17 cellular contexts compared by ENCODE assay signal in the genomic region with DNA sequence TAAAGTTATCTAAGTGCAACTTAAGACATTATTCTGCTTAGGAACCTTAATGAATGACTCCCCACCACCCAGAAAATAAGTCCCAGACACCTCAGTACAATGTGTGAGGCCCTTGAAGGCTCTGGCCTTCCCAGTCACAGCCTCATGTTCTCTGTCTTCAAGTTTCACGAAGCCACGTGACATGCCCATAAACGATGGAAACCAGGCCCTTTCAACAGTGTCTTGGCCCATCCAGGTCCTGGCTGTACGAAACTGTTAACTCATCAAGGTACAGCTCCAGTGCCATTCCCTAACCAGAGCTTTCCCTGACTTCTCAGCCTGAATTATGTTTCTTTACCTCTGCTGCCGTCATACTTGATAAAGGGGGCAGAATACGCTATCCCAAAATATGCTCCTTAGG.
A peak's percentile ranks its signal among the peaks of the same experiment; 100 is the strongest.
DNase-seq lines count a peak whose midpoint lies in the region; ATAC-seq lines count a peak whose summit lies in the region.
"Had no signal": no experiment of that assay in that cellular context is flagged by ENCODE, and none has a peak within 500 bp of the region (broad histone marks: within the 10 kb centered on the region; RNA-seq: fewer than 3 reads in every experiment).

No MANE protein-coding gene starts in this region.

- H3K4me1 Mint-ChIP-seq in activated T-cell treated with anti-CD3 and anti-CD28 coated beads, Interleukin-2, amount 50 U/mL, for 72 hours (ENCODE audit: low read depth) = no peaks in the 10 kb centered on the region
- H3K4me1 Mint-ChIP-seq in T-helper 17 cell = peaks cover 3% of the 10 kb centered on the region
- no peaks in the 10 kb centered on the region for H3K4me1 Mint-ChIP-seq in memory B cell
- H3K4me1 Mint-ChIP-seq in stimulated activated effector memory CD8-positive, alpha-beta T cell treated with anti-CD3 and anti-CD28 coated beads, Interleukin-12 subunit alpha, Interleukin-12 subunit beta, amount 100 ng/mL, for 72 hours = no peaks in the 10 kb centered on the region
- H3K4me1 Mint-ChIP-seq: B cell; CD8-positive, alpha-beta memory T cell had no signal

- H3K9me3 Mint-ChIP-seq in activated T-cell treated with anti-CD3 and anti-CD28 coated beads, Interleukin-2, amount 50 U/mL, for 72 hours = no peaks in the 10 kb centered on the region
- H3K9me3 Mint-ChIP-seq in memory B cell = no peaks in the 10 kb centered on the region
- no peaks in the 10 kb centered on the region for H3K9me3 Mint-ChIP-seq in stimulated activated effector memory CD8-positive, alpha-beta T cell treated with anti-CD3 and anti-CD28 coated beads, Interleukin-12 subunit alpha, Interleukin-12 subunit beta, amount 100 ng/mL, for 72 hours
- H3K9me3 Mint-ChIP-seq: CD8-positive, alpha-beta memory T cell; HFFc6 had no signal

- ATAC-seq in activated T-cell treated with anti-CD3 and anti-CD28 coated beads, Interleukin-2, amount 50 U/mL, for 72 hours (replicated peaks in 1 of 2) = no peak
- no peak for ATAC-seq in T-helper 17 cell
- no peak for ATAC-seq in memory B cell (ENCODE audit: low read depth)
- no peak for ATAC-seq in stimulated activated effector memory CD8-positive, alpha-beta T cell treated with anti-CD3 and anti-CD28 coated beads, Interleukin-12 subunit alpha, Interleukin-12 subunit beta, amount 100 ng/mL, for 72 hours
- ATAC-seq: HCT116 had no signal

- H3K27me3 Mint-ChIP-seq in activated T-cell treated with anti-CD3 and anti-CD28 coated beads, Interleukin-2, amount 50 U/mL, for 72 hours (ENCODE audit: low read depth) = no peaks in the 10 kb centered on the region
- H3K27me3 Mint-ChIP-seq in T-helper 17 cell = no peaks in the 10 kb centered on the region
- no peaks in the 10 kb centered on the region for H3K27me3 Mint-ChIP-seq in memory B cell
- H3K27me3 Mint-ChIP-seq: B cell; CD8-positive, alpha-beta memory T cell had no signal

- no peak overlapping the region for H3K4me3 Mint-ChIP-seq in activated T-cell treated with anti-CD3 and anti-CD28 coated beads, Interleukin-2, amount 50 U/mL, for 72 hours
- H3K4me3 Mint-ChIP-seq in T-helper 17 cell (no peak overlapping the region), memory B cell (no peak overlapping the region)
- no peak overlapping the region for H3K4me3 Mint-ChIP-seq in stimulated activated effector memory CD8-positive, alpha-beta T cell treated with anti-CD3 and anti-CD28 coated beads, Interleukin-12 subunit alpha, Interleukin-12 subunit beta, amount 100 ng/mL, for 72 hours
- H3K4me3 Mint-ChIP-seq: B cell; CD8-positive, alpha-beta memory T cell; HFFc6 had no signal

- no peak for DNase-seq in activated T-cell treated with anti-CD3 and anti-CD28 coated beads, Interleukin-2, amount 50 U/mL, for 72 hours
- no peak for DNase-seq in activated T-cell treated with anti-CD3 and anti-CD28 coated beads, Interleukin-2, amount 50 U/mL, for 48 hours
- DNase-seq in T-helper 17 cell = no peak
- no peak for DNase-seq in memory B cell (ENCODE audit: low spot score in 2 of 2)
- no peak for DNase-seq in stimulated activated effector memory CD8-positive, alpha-beta T cell treated with anti-CD3 and anti-CD28 coated beads, Interleukin-12 subunit alpha, Interleukin-12 subunit beta, amount 100 ng/mL, for 72 hours (ENCODE audit: low spot score in 2 of 2)
- no peak for DNase-seq in NCI-H1417 treated with DMSO at 0.1 percent for 48 hours (lab: John Stamatoyannopoulos, UW)
- no peak for DNase-seq in NCI-H510A (lab: John Stamatoyannopoulos, UW)
- no peak for DNase-seq in NCI-H345 (lab: John Stamatoyannopoulos, UW)
- DNase-seq: Caco-2; CD8-positive, alpha-beta memory T cell; GOT3; H7; HFFc6; IMR-90 had no signal

- H3K9me3 ChIP-seq in T-helper 17 cell (ENCODE audit: control insufficient read depth, low read length, poor library complexity, severe bottlenecking) = no peaks in the 10 kb centered on the region
- H3K9me3 ChIP-seq: BLaER1 treated with 17β-estradiol and CSF1 and Interleukin-3, amounts not matched to agents 10 nM and 100 nM; Caco-2 had no signal

- peaks cover 7% of the 10 kb centered on the region in 2 donors for H3K36me3 Mint-ChIP-seq in activated T-cell treated with anti-CD3 and anti-CD28 coated beads, Interleukin-2, amount 50 U/mL, for 72 hours (ENCODE audit: insufficient read depth in 2 of 2)
- peaks cover 19% of the 10 kb centered on the region for H3K36me3 Mint-ChIP-seq in T-helper 17 cell (ENCODE audit: low read depth)
- H3K36me3 Mint-ChIP-seq in memory B cell = peaks cover 48% of the 10 kb centered on the region
- H3K36me3 Mint-ChIP-seq in stimulated activated effector memory CD8-positive, alpha-beta T cell treated with anti-CD3 and anti-CD28 coated beads, Interleukin-12 subunit alpha, Interleukin-12 subunit beta, amount 100 ng/mL, for 72 hours = peaks cover 66% of the 10 kb centered on the region

- peak overlapping the region; percentile 7 for H3K27ac Mint-ChIP-seq in activated T-cell treated with anti-CD3 and anti-CD28 coated beads, Interleukin-2, amount 50 U/mL, for 72 hours
- H3K27ac Mint-ChIP-seq in T-helper 17 cell (peak overlapping the region; percentile 41), memory B cell (peak overlapping the region; percentile 56)
- peak overlapping the region; percentile 60 for H3K27ac Mint-ChIP-seq in stimulated activated effector memory CD8-positive, alpha-beta T cell treated with anti-CD3 and anti-CD28 coated beads, Interleukin-12 subunit alpha, Interleukin-12 subunit beta, amount 100 ng/mL, for 72 hours
- H3K27ac Mint-ChIP-seq: HFFc6 had no signal

Comparison
In these comparisons a context has a peak if more than half of its experiments do, and no peak if none do; other contexts are left out.
1. H3K27ac Mint-ChIP-seq: peak in every context shown above with its lines; median percentile 60 in stimulated activated effector memory CD8-positive, alpha-beta T cell treated with anti-CD3 and anti-CD28 coated beads, Interleukin-12 subunit alpha, Interleukin-12 subunit beta, amount 100 ng/mL, for 72 hours; 56 in memory B cell; 41 in T-helper 17 cell; 7 in activated T-cell treated with anti-CD3 and anti-CD28 coated beads, Interleukin-2, amount 50 U/mL, for 72 hours.